In the genomic region with DNA sequence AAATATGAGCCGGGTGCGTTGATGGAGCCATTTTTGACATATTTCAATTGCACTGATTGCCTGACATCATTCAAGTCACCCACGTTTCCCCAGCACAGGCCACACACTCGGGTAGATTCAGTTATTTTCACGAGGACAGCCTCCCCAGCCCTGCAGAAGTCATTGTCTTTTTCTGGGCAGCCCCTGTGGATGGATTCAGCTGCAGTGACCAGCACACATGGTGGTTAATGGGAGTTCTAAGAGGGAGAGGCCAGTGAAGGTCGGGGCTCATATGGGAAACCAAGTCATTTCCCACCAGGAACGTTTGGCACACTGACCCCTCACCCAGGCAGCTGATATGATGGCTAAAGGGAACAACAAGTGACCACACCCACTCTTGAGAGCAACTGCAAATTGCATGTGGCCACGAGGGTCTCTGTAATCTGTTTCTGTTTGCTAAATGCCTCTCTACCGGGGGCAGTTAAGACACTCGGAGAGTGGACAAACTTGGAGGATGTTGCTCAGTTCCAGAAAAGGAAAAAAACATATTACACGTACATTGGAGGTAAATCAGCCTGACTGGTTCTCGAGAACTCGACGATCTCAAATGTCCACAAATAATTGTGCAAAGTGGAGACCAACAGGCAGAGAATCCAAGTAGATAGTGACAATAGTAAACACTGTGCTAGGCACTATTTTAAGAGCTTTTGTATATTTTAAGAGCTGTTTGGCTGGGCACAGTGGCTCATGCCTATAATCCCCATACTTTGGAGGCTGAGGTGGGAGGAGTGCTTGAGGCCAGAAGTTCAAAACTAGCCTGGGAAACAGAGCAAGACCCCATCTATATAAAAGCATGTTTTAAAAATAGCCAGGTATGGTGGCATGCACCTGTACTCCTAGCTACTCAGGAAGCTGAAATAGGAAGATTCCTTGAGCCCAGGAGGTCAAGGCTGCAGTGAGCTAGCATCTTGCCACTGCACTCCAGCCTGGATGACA, we compare ENCODE assay signal across 24 cellular contexts.
DNase-seq lines count a peak whose midpoint lies in the region; ATAC-seq and TF ChIP-seq lines count a peak whose summit lies in the region.
"Had no signal": no experiment of that assay in that cellular context is flagged by ENCODE, and none has a peak within 500 bp of the region (broad histone marks: within the 10 kb centered on the region; RNA-seq: fewer than 3 reads in every experiment).

No MANE protein-coding gene starts in this region.

- no TSS peak for BruUV-seq in PC-3 (replicated peaks; lab: Mats Ljungman, UMichigan)

- H3K9me3 ChIP-seq in right cardiac atrium (ENCODE audit: control insufficient read depth, low read length): no peaks in the 10 kb centered on the region
- no peaks in the 10 kb centered on the region for H3K9me3 ChIP-seq in PC-3 (ENCODE audit: low read length)
- H3K9me3 ChIP-seq in hepatocyte (ENCODE audit: low read depth): no peaks in the 10 kb centered on the region
- H3K9me3 ChIP-seq in CD4-positive, alpha-beta T cell (ENCODE audit: control insufficient read depth, low read length): no peaks in the 10 kb centered on the region
- no peaks in the 10 kb centered on the region for H3K9me3 ChIP-seq in gastrocnemius medialis
- H3K9me3 ChIP-seq: ovary, SJCRH30, suprapubic skin had no signal

- H3K4me1 ChIP-seq in right cardiac atrium (ENCODE audit: control insufficient read depth, insufficient read depth, low read length) (no peaks in the 10 kb centered on the region), PC-3 (ENCODE audit: insufficient read depth, low read length) (peaks cover 6% of the 10 kb centered on the region), hepatocyte (ENCODE audit: insufficient read depth) (peaks cover 5% of the 10 kb centered on the region), gastrocnemius medialis (peaks cover 17 to 18% of the 10 kb centered on the region in 2 donors)

- H3K79me2 ChIP-seq in PC-3 (ENCODE audit: low read length): no peaks in the 10 kb centered on the region
- no peaks in the 10 kb centered on the region for H3K79me2 ChIP-seq in hepatocyte

- no peak overlapping the region for H2AFZ ChIP-seq in PC-3 (ENCODE audit: low read length)
- no peak overlapping the region for H2AFZ ChIP-seq in hepatocyte

- H3K36me3 ChIP-seq in PC-3 (ENCODE audit: low read depth, low read length) (no peaks in the 10 kb centered on the region), hepatocyte (replicated peaks; ENCODE audit: insufficient read depth, low read depth) (no peaks in the 10 kb centered on the region), gastrocnemius medialis (no peaks in the 10 kb centered on the region)
- H3K36me3 ChIP-seq: brain microvascular endothelial cell, heart right ventricle, ovary, SJCRH30, suprapubic skin had no signal

- POLR2A ChIA-PET in PC-3 (lab: Charles Lee; ENCODE audit: unreplicated experiment): no interaction called here
- POLR2A ChIA-PET in CD4-positive, alpha-beta T cell (lab: Charles Lee): interaction anchor here (0.6 to 0.8 kb wide), 3 partner anchors 53 to 183 kb away, joined by 3 to 6 read pairs (median 3); no protein-coding TSS in a partner anchor

- H3K27ac ChIP-seq in right cardiac atrium (ENCODE audit: low read length): no peak overlapping the region
- no peak overlapping the region for H3K27ac ChIP-seq in PC-3 (ENCODE audit: low read length)
- no peak overlapping the region for H3K27ac ChIP-seq in hepatocyte
- no peak overlapping the region for H3K27ac ChIP-seq in CD4-positive, alpha-beta T cell (ENCODE audit: low read depth, low read length)
- H3K27ac ChIP-seq in gastrocnemius medialis: no peak overlapping the region
- H3K27ac ChIP-seq: brain microvascular endothelial cell, heart right ventricle, ovary, SJCRH30, suprapubic skin had no signal

- no peak overlapping the region for H3K4me3 Mint-ChIP-seq in CD4-positive, alpha-beta T cell
- H3K4me3 Mint-ChIP-seq: activated CD4-positive, alpha-beta T cell treated with anti-CD3 and anti-CD28 coated beads, Interleukin-2, amount 10 ng/mL, durations not matched to agents 7 days and 5 days; activated naive CD8-positive, alpha-beta T cell treated with anti-CD3 and anti-CD28 coated beads, Interleukin-2, amount 10 ng/mL, durations not matched to agents 7 days and 5 days; B cell had no signal

- DNase-seq in cardiac septum (ENCODE audit: low spot score): peak; percentile 83
- no peak for DNase-seq in right cardiac atrium
- peak; percentile 3 for DNase-seq in PC-3
- peak; percentile 36 for DNase-seq in hepatocyte (ENCODE audit: low spot score)
- no peak for DNase-seq in CD4-positive, alpha-beta T cell
- no peak for DNase-seq in activated T-cell treated with anti-CD3 and anti-CD28 coated beads for 4 hours
- DNase-seq in gastrocnemius medialis: no peak
- DNase-seq: activated CD4-positive, alpha-beta T cell treated with anti-CD3 and anti-CD28 coated beads, Interleukin-2, amount 10 ng/mL, durations not matched to agents 7 days and 5 days; activated naive CD8-positive, alpha-beta T cell treated with anti-CD3 and anti-CD28 coated beads, Interleukin-2, amount 10 ng/mL, durations not matched to agents 7 days and 5 days; brain microvascular endothelial cell; dermis blood vessel endothelial cell; DMS153; heart right ventricle; kidney glomerular epithelial cell; NCI-H146; stimulated activated CD4-positive, alpha-beta T cell treated with anti-CD3 and anti-CD28 coated beads, Interleukin-4, amount 100 ng/mL, for 24 hours; stimulated activated CD8-positive, alpha-beta memory T cell treated with anti-CD3 and anti-CD28 coated beads, Interleukin-4, amount 100 ng/mL, for 48 hours; T1000 had no signal

- H3K27ac Mint-ChIP-seq in CD4-positive, alpha-beta T cell: no peak overlapping the region
- H3K27ac Mint-ChIP-seq: activated CD4-positive, alpha-beta T cell treated with anti-CD3 and anti-CD28 coated beads, Interleukin-2, amount 10 ng/mL, durations not matched to agents 7 days and 5 days; activated naive CD8-positive, alpha-beta T cell treated with anti-CD3 and anti-CD28 coated beads, Interleukin-2, amount 10 ng/mL, durations not matched to agents 7 days and 5 days; B cell had no signal

- H3K9ac ChIP-seq in PC-3 (ENCODE audit: low read length): no peak overlapping the region

- 60% methylated on average over 14 of the region's 14 CpGs for WGBS in right cardiac atrium
- 72% methylated on average over 14 of the region's 14 CpGs for WGBS in hepatocyte (ENCODE audit: low lambda C conversion rate, missing lambda C conversion rate)

- no peaks in the 10 kb centered on the region for H4K20me1 ChIP-seq in PC-3 (ENCODE audit: low read length)
- H4K20me1 ChIP-seq in hepatocyte (ENCODE audit: insufficient read depth, poor library complexity, severe bottlenecking): no peaks in the 10 kb centered on the region

- no peak for TF ChIP-seq POLR2A in gastrocnemius medialis (IDR thresholded peaks at IDR 0.05)

- H3K4me2 ChIP-seq in PC-3 (ENCODE audit: low read length) (no peak overlapping the region), hepatocyte (no peak overlapping the region)

- H3K36me3 Mint-ChIP-seq in CD4-positive, alpha-beta T cell (ENCODE audit: low read depth): no peaks in the 10 kb centered on the region

- CTCF ChIA-PET in PC-3 (lab: Charles Lee): no interaction called here
- CTCF ChIA-PET in CD4-positive, alpha-beta T cell (lab: Charles Lee): no interaction called here

- peaks cover 10% of the 10 kb centered on the region for H3K4me1 Mint-ChIP-seq in CD4-positive, alpha-beta T cell (ENCODE audit: low read depth)

- ATAC-seq in right cardiac atrium (no peak), PC-3 (no peak), GM19324 (IDR thresholded peaks at IDR 0.05; ENCODE audit: low FRiP score, unreplicated experiment) (no peak), gastrocnemius medialis (no peak)
- no peak for ATAC-seq in CD4-positive, alpha-beta T cell (ENCODE audit: poor library complexity)
- ATAC-seq: HCT116 had no signal

- H3K9me3 Mint-ChIP-seq in CD4-positive, alpha-beta T cell: no peaks in the 10 kb centered on the region

- H3K27me3 ChIP-seq in right cardiac atrium (ENCODE audit: control insufficient read depth, insufficient read depth): no peaks in the 10 kb centered on the region
- peaks cover 55% of the 10 kb centered on the region for H3K27me3 ChIP-seq in PC-3 (ENCODE audit: low read length)
- H3K27me3 ChIP-seq in hepatocyte: no peaks in the 10 kb centered on the region
- peaks cover 13% of the 10 kb centered on the region for H3K27me3 ChIP-seq in CD4-positive, alpha-beta T cell (ENCODE audit: control insufficient read depth, insufficient read depth, low read length)
- H3K27me3 ChIP-seq in gastrocnemius medialis: peaks cover 14 to 44% (median 18%) of the 10 kb centered on the region in 3 donors
- H3K27me3 ChIP-seq: ovary, SJCRH30 had no signal

- in situ Hi-C loops in gastrocnemius medialis (cut with MboI; ENCODE audit: low sequenced_read_pairs in 4 of 4): no loop called here

- intact Hi-C loops in cardiac septum (cut with DNase I): no loop called here
- intact Hi-C loops in right cardiac atrium (cut with DNase I): no loop called here
- intact Hi-C loops in PC-3 (cut with micrococcal nuclease): no loop called here
- intact Hi-C loops in CD4-positive, alpha-beta T cell (cut with DNase I, micrococcal nuclease): no loop called here
- intact Hi-C loops in gastrocnemius medialis (cut with DNase I; ENCODE audit: low total_unique reads): no loop called here

- no peaks in the 10 kb centered on the region for H3K27me3 Mint-ChIP-seq in CD4-positive, alpha-beta T cell
- H3K27me3 Mint-ChIP-seq: activated CD4-positive, alpha-beta T cell treated with anti-CD3 and anti-CD28 coated beads, Interleukin-2, amount 10 ng/mL, durations not matched to agents 7 days and 5 days; activated naive CD8-positive, alpha-beta T cell treated with anti-CD3 and anti-CD28 coated beads, Interleukin-2, amount 10 ng/mL, durations not matched to agents 7 days and 5 days; B cell had no signal

- H3F3A ChIP-seq in PC-3 (ENCODE audit: low read length, unreplicated experiment): no peaks in the 10 kb centered on the region

- H3K4me3 ChIP-seq in right cardiac atrium (ENCODE audit: low read length) (no peak overlapping the region), PC-3 (ENCODE audit: low read length) (no peak overlapping the region), hepatocyte (no peak overlapping the region), gastrocnemius medialis (no peak overlapping the region)
- H3K4me3 ChIP-seq: heart right ventricle, ovary, SJCRH30, suprapubic skin had no signal

- H3K9me2 ChIP-seq in PC-3 (replicated peaks; ENCODE audit: low read length): no peaks in the 10 kb centered on the region
- no peaks in the 10 kb centered on the region for H3K9me2 ChIP-seq in hepatocyte (replicated peaks; ENCODE audit: insufficient read depth)

- TF ChIP-seq CTCF in PC-3 (conservative IDR thresholded peaks at IDR 0.05; ENCODE audit: low read depth, low read length) (no peak), hepatocyte (IDR thresholded peaks at IDR 0.05; ENCODE audit: poor library complexity) (no peak), gastrocnemius medialis (IDR thresholded peaks at IDR 0.05 in 4 of 5, conservative IDR thresholded peaks at IDR 0.05 in 1 of 5) (no peak)
- TF ChIP-seq CTCF in CD4-positive, alpha-beta T cell (IDR thresholded peaks at IDR 0.05): no peak

Comparison
In these comparisons a context has a peak if more than half of its experiments do, and no peak if none do; other contexts are left out.
1. DNase-seq: peak in cardiac septum (single experiment), PC-3 (single experiment) and hepatocyte (single experiment); none in right cardiac atrium (0 of 3), CD4-positive, alpha-beta T cell (0 of 10), activated T-cell treated with anti-CD3 and anti-CD28 coated beads for 4 hours (single experiment) and gastrocnemius medialis (0 of 2).